7 cellular contexts compared by ENCODE assay signal in genomic region chr10:22630229-22631174, GRCh38.
DNase-seq lines count a peak whose midpoint lies in the region; ATAC-seq, FAIRE-seq and TF ChIP-seq lines count a peak whose summit lies in the region.

No MANE protein-coding gene starts in this region.

- ATAC-seq in GM18517 (IDR thresholded peaks at IDR 0.05; ENCODE audit: unreplicated experiment) (peak; percentile 82), left colon (peak; percentile 40)

- H3K4me3 ChIP-seq in Loucy (ENCODE audit: low read length, poor library complexity, severe bottlenecking), result peak overlapping the region; percentile 68

- H3K27me3 ChIP-seq in Loucy (ENCODE audit: insufficient read depth, low read length, poor library complexity, severe bottlenecking), result no peaks in the 10 kb centered on the region

- DNase-seq in H54 (ENCODE audit: insufficient read length, low spot score), result no peak
- peak; percentile 76 for DNase-seq in astrocyte of the hippocampus (ENCODE audit: low read depth, low spot score)
- no peak for DNase-seq in left colon
- DNase-seq in HK-2 (ENCODE audit: unreplicated experiment), result no peak
- no peak for DNase-seq in NCI-H2081 (lab: John Stamatoyannopoulos, UW)

- intact Hi-C loops in left colon (cut with DNase I, micrococcal nuclease), result no loop called here

- no peak overlapping the region for H2AFZ ChIP-seq in Loucy (ENCODE audit: low read length)

- H3K79me2 ChIP-seq in Loucy (ENCODE audit: insufficient read depth, low read length), result peaks cover 98% of the 10 kb centered on the region

- H3K4me1 ChIP-seq in Loucy (ENCODE audit: insufficient read depth, low read length, poor library complexity, severe bottlenecking), result peaks cover 67% of the 10 kb centered on the region

- H3F3A ChIP-seq in Loucy (ENCODE audit: low read depth), result 0 out of 2 replicates have a peak, but pooled peaks cover 7% of the 10 kb centered on the region

- TF ChIP-seq CTCF in Loucy (conservative IDR thresholded peaks at IDR 0.05; ENCODE audit: low read length), result no peak

- peak overlapping the region; percentile 76 for H3K4me2 ChIP-seq in Loucy (ENCODE audit: low read depth, low read length, poor library complexity, severe bottlenecking)

- no peaks in the 10 kb centered on the region for H3K36me3 ChIP-seq in Loucy (ENCODE audit: insufficient read depth, low read length)

- H3K9me2 ChIP-seq in Loucy (replicated peaks; ENCODE audit: low read depth, low read length), result no peaks in the 10 kb centered on the region

- no peak for TF ChIP-seq POLR2A in H54 (IDR thresholded peaks at IDR 0.05; ENCODE audit: low read depth, low read length)

- FAIRE-seq in H54 (lab: Jason Lieb, UNC), result peak; percentile 95

- peak overlapping the region; percentile 57 for H3K9ac ChIP-seq in Loucy (ENCODE audit: low read depth, low read length, poor library complexity, severe bottlenecking)

- H3K9me3 ChIP-seq in Loucy (ENCODE audit: insufficient read depth, low read depth, low read length), result no peaks in the 10 kb centered on the region

- peaks cover 76% of the 10 kb centered on the region for H4K20me1 ChIP-seq in Loucy (ENCODE audit: insufficient read depth, low read length, poor library complexity, severe bottlenecking)
